Comparison of ENCODE assay signal across 1 cellular context in genomic region chr14:87617079-87617478, GRCh38.
TF ChIP-seq lines count a peak whose summit lies in the region.

No MANE protein-coding gene starts in this region.

TF ChIP-seq in HepG2, 621 proteins besides CTCF, POLR2A, EP300 and RAD21 (continued from another document):
- TF ChIP-seq HOMEZ (CRISPR knock-in tag; IDR thresholded peaks at IDR 0.05; ENCODE audit: low read depth) (no peak), SMYD3 (CRISPR knock-in tag; IDR thresholded peaks at IDR 0.05) (no peak), ZNF749 (CRISPR knock-in tag; IDR thresholded peaks at IDR 0.05; ENCODE audit: borderline replicate concordance) (no peak), BATF2 (CRISPR knock-in tag; IDR thresholded peaks at IDR 0.05) (no peak), FOXK2 (IDR thresholded peaks at IDR 0.05) (no peak), MED8 (CRISPR knock-in tag; IDR thresholded peaks at IDR 0.05; ENCODE audit: insufficient replicate concordance) (no peak)
